ENCODE assay signal across 22 cellular contexts in the genomic region with DNA sequence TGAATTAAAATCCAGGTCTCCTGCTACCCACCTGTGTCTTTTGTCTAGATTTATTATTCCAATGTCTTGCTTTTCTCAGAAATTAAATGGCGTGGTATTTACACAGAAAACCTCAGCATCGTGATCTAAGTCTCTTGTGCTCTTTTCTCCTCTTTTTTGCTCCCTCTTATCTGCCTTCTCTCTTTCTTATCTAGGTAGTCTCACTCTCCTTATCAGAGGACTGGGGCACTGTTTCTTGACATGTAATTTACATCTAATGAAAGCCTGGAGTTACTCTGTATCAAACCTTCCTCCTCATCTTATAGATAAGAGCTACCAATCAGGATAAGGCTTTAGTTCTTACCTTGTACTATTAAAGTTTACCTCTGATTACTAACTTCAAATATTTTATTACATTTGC.
DNase-seq lines count a peak whose midpoint lies in the region; ATAC-seq and TF ChIP-seq lines count a peak whose summit lies in the region.
"Had no signal": no experiment of that assay in that cellular context is flagged by ENCODE, and none has a peak within 500 bp of the region (broad histone marks: within the 10 kb centered on the region; RNA-seq: fewer than 3 reads in every experiment).

No MANE protein-coding gene starts in this region.

- H3K9ac ChIP-seq in DND-41 (ENCODE audit: low read depth, low read length) (no peak overlapping the region), OCI-LY3 (ENCODE audit: low read length) (no peak overlapping the region)
- H3K9ac ChIP-seq: BLaER1 had no signal

- no peaks in the 10 kb centered on the region for H3K9me3 Mint-ChIP-seq in GM23338
- peaks cover 2% of the 10 kb centered on the region for H3K9me3 Mint-ChIP-seq in CD4-positive, alpha-beta T cell

- no peaks in the 10 kb centered on the region for H3K9me3 ChIP-seq in DND-41 (ENCODE audit: insufficient read depth, low read length, severe bottlenecking)
- no peaks in the 10 kb centered on the region for H3K9me3 ChIP-seq in OCI-LY3 (ENCODE audit: insufficient read depth, low read length)
- no peaks in the 10 kb centered on the region for H3K9me3 ChIP-seq in CD4-positive, alpha-beta T cell (ENCODE audit: control insufficient read depth, low read length)
- H3K9me3 ChIP-seq: BE2C, BLaER1, Caco-2 had no signal

- no peak for TF ChIP-seq CTCF in DND-41 (IDR thresholded peaks at IDR 0.05; ENCODE audit: borderline replicate concordance, extremely low read depth, low read length, poor library complexity, severe bottlenecking)
- TF ChIP-seq CTCF in GM23338 (conservative IDR thresholded peaks at IDR 0.05; ENCODE audit: low read depth in 2 of 2), result no peak
- TF ChIP-seq CTCF in OCI-LY3 (IDR thresholded peaks at IDR 0.05; ENCODE audit: low read depth, low read length), result no peak
- TF ChIP-seq CTCF in CD4-positive, alpha-beta T cell (IDR thresholded peaks at IDR 0.05), result no peak

- no peak overlapping the region for H3K27ac ChIP-seq in DND-41 (ENCODE audit: low read length)
- H3K27ac ChIP-seq in GM23338 (ENCODE audit: low read depth), result no peak overlapping the region
- H3K27ac ChIP-seq in OCI-LY3 (ENCODE audit: low read length), result no peak overlapping the region
- no peak overlapping the region for H3K27ac ChIP-seq in CD4-positive, alpha-beta T cell (ENCODE audit: low read depth, low read length)
- H3K27ac ChIP-seq: BLaER1 had no signal

- POLR2A ChIA-PET in CD4-positive, alpha-beta T cell (lab: Charles Lee), result no interaction called here

- no peaks in the 10 kb centered on the region for H3K4me1 ChIP-seq in DND-41 (ENCODE audit: insufficient read depth, low read length)
- H3K4me1 ChIP-seq in GM23338 (ENCODE audit: insufficient read depth), result no peaks in the 10 kb centered on the region
- H3K4me1 ChIP-seq in OCI-LY3 (ENCODE audit: low read length), result no peaks in the 10 kb centered on the region
- H3K4me1 ChIP-seq: BLaER1, Caco-2 had no signal

- no peaks in the 10 kb centered on the region for H3K27me3 ChIP-seq in DND-41 (ENCODE audit: insufficient read depth, low read length, poor library complexity)
- no peaks in the 10 kb centered on the region for H3K27me3 ChIP-seq in GM23338 (ENCODE audit: insufficient read depth)
- H3K27me3 ChIP-seq in OCI-LY3 (ENCODE audit: low read depth, low read length), result no peaks in the 10 kb centered on the region
- H3K27me3 ChIP-seq in CD4-positive, alpha-beta T cell (ENCODE audit: control insufficient read depth, insufficient read depth, low read length), result no peaks in the 10 kb centered on the region
- H3K27me3 ChIP-seq: BE2C, BLaER1 had no signal

- H3K9me2 ChIP-seq in GM23338 (ENCODE audit: insufficient read depth), result no peaks in the 10 kb centered on the region

- peak; percentile 9; the same call in 1 of the 3 replicates for ATAC-seq in DND-41 (ENCODE audit: insufficient read depth, low read depth)
- no peak for ATAC-seq in GM23338
- ATAC-seq in GM18519 (IDR thresholded peaks at IDR 0.05; ENCODE audit: low FRiP score, unreplicated experiment), result no peak
- ATAC-seq in CD4-positive, alpha-beta T cell (ENCODE audit: poor library complexity), result no peak
- ATAC-seq: CD8-positive, alpha-beta T cell; GM12878 had no signal

- H3K4me2 ChIP-seq in DND-41 (ENCODE audit: insufficient read depth, low read length) (no peak overlapping the region), GM23338 (no peak overlapping the region), OCI-LY3 (ENCODE audit: low read length) (no peak overlapping the region)
- H3K4me2 ChIP-seq: BLaER1 had no signal

- H3K27me3 Mint-ChIP-seq in GM23338 (ENCODE audit: insufficient read depth, low read depth, poor library complexity), result no peaks in the 10 kb centered on the region
- no peaks in the 10 kb centered on the region for H3K27me3 Mint-ChIP-seq in CD4-positive, alpha-beta T cell
- H3K27me3 Mint-ChIP-seq: CD4-positive, CD25-positive, alpha-beta regulatory T cell had no signal

- CTCF ChIA-PET in CD4-positive, alpha-beta T cell (lab: Charles Lee), result no interaction called here

- H3K36me3 ChIP-seq in DND-41 (ENCODE audit: insufficient read depth, low read length) (no peaks in the 10 kb centered on the region), GM23338 (ENCODE audit: insufficient read depth) (no peaks in the 10 kb centered on the region), OCI-LY3 (replicated peaks; ENCODE audit: low read depth, low read length) (no peaks in the 10 kb centered on the region)
- H3K36me3 ChIP-seq: BE2C, BLaER1 had no signal

- intact Hi-C loops in CD4-positive, alpha-beta T cell (cut with DNase I, micrococcal nuclease), result no loop called here

- H4K20me1 ChIP-seq in DND-41 (ENCODE audit: insufficient read depth, low read length), result no peaks in the 10 kb centered on the region
- no peaks in the 10 kb centered on the region for H4K20me1 ChIP-seq in GM23338 (replicated peaks; ENCODE audit: insufficient read depth)
- H4K20me1 ChIP-seq in OCI-LY3 (ENCODE audit: insufficient read depth, low read length), result no peaks in the 10 kb centered on the region
- H4K20me1 ChIP-seq: BLaER1 had no signal

- H3K4me1 Mint-ChIP-seq in GM23338, result no peaks in the 10 kb centered on the region
- H3K4me1 Mint-ChIP-seq in CD4-positive, alpha-beta T cell (ENCODE audit: low read depth), result no peaks in the 10 kb centered on the region
- H3K4me1 Mint-ChIP-seq: CD14-positive monocyte; CD4-positive, CD25-positive, alpha-beta regulatory T cell had no signal

- H3K79me2 ChIP-seq in DND-41 (ENCODE audit: insufficient read depth, low read length) (no peaks in the 10 kb centered on the region), GM23338 (replicated peaks; ENCODE audit: insufficient read depth) (no peaks in the 10 kb centered on the region), OCI-LY3 (ENCODE audit: low read length) (no peaks in the 10 kb centered on the region)

- no peaks in the 10 kb centered on the region for H3F3A ChIP-seq in GM23338 (replicated peaks; ENCODE audit: low read depth)

- H2AFZ ChIP-seq in DND-41 (ENCODE audit: low read depth, low read length) (no peak overlapping the region), GM23338 (peak overlapping the region; percentile 40; the same call in 1 of the 2 replicates), OCI-LY3 (ENCODE audit: low read depth, low read length) (0 out of 2 replicates have a peak overlapping the region, but pooled peaks have one; percentile 15)

- H3K4me3 Mint-ChIP-seq in GM23338, result no peak overlapping the region
- H3K4me3 Mint-ChIP-seq in CD4-positive, alpha-beta T cell, result no peak overlapping the region
- H3K4me3 Mint-ChIP-seq: CD14-positive monocyte; CD4-positive, CD25-positive, alpha-beta regulatory T cell; CD8-positive, alpha-beta T cell had no signal

- H3K27ac Mint-ChIP-seq in GM23338, result no peak overlapping the region
- H3K27ac Mint-ChIP-seq in CD4-positive, alpha-beta T cell, result no peak overlapping the region
- H3K27ac Mint-ChIP-seq: CD14-positive monocyte; CD4-positive, CD25-positive, alpha-beta regulatory T cell; CD8-positive, alpha-beta T cell had no signal

- no peaks in the 10 kb centered on the region for H3K36me3 Mint-ChIP-seq in GM23338 (ENCODE audit: low read depth)
- H3K36me3 Mint-ChIP-seq in CD4-positive, alpha-beta T cell (ENCODE audit: low read depth), result no peaks in the 10 kb centered on the region
- H3K36me3 Mint-ChIP-seq: CD14-positive monocyte; CD4-positive, CD25-positive, alpha-beta regulatory T cell; CD8-positive, alpha-beta T cell had no signal

- DNase-seq in DND-41 (no peak), GM23338 (ENCODE audit: low spot score) (no peak), amniotic epithelial cell (ENCODE audit: low read depth) (peak; percentile 8), globus pallidus (ENCODE audit: low spot score) (no peak)
- no peak for DNase-seq in CD4-positive, alpha-beta T cell
- no peak for DNase-seq in activated CD4-positive, alpha-beta T cell treated with anti-CD3 and anti-CD28 coated beads for 4 hours
- DNase-seq: 8988T; ACHN; BE2C; C1 segment of cervical spinal cord; Caco-2; Calu3; CD4-positive, CD25-positive, alpha-beta regulatory T cell; CD8-positive, alpha-beta T cell; DMS79 treated with DMSO at 0.1 percent for 48 hours; EL; GDM1 had no signal

- no peak overlapping the region for H3K4me3 ChIP-seq in DND-41 (ENCODE audit: low read depth in 1 of 2, low read length in 2 of 2)
- no peak overlapping the region for H3K4me3 ChIP-seq in GM23338
- no peak overlapping the region for H3K4me3 ChIP-seq in OCI-LY3 (ENCODE audit: low read length)
- H3K4me3 ChIP-seq: BLaER1, GM12878 had no signal

TF ChIP-seq in GM23338, 12 proteins besides CTCF, POLR2A, EP300 and RAD21 (continues in another document):
- TF ChIP-seq, protein P1, sequence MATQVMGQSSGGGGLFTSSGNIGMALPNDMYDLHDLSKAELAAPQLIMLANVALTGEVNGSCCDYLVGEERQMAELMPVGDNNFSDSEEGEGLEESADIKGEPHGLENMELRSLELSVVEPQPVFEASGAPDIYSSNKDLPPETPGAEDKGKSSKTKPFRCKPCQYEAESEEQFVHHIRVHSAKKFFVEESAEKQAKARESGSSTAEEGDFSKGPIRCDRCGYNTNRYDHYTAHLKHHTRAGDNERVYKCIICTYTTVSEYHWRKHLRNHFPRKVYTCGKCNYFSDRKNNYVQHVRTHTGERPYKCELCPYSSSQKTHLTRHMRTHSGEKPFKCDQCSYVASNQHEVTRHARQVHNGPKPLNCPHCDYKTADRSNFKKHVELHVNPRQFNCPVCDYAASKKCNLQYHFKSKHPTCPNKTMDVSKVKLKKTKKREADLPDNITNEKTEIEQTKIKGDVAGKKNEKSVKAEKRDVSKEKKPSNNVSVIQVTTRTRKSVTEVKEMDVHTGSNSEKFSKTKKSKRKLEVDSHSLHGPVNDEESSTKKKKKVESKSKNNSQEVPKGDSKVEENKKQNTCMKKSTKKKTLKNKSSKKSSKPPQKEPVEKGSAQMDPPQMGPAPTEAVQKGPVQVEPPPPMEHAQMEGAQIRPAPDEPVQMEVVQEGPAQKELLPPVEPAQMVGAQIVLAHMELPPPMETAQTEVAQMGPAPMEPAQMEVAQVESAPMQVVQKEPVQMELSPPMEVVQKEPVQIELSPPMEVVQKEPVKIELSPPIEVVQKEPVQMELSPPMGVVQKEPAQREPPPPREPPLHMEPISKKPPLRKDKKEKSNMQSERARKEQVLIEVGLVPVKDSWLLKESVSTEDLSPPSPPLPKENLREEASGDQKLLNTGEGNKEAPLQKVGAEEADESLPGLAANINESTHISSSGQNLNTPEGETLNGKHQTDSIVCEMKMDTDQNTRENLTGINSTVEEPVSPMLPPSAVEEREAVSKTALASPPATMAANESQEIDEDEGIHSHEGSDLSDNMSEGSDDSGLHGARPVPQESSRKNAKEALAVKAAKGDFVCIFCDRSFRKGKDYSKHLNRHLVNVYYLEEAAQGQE (IDR thresholded peaks at IDR 0.05; ENCODE audit: unreplicated experiment), result no peak
- TF ChIP-seq, protein P2, sequence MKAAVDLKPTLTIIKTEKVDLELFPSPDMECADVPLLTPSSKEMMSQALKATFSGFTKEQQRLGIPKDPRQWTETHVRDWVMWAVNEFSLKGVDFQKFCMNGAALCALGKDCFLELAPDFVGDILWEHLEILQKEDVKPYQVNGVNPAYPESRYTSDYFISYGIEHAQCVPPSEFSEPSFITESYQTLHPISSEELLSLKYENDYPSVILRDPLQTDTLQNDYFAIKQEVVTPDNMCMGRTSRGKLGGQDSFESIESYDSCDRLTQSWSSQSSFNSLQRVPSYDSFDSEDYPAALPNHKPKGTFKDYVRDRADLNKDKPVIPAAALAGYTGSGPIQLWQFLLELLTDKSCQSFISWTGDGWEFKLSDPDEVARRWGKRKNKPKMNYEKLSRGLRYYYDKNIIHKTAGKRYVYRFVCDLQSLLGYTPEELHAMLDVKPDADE (IDR thresholded peaks at IDR 0.05), result no peak
